ENCODE assay signal across 22 cellular contexts in genomic region chr4:40270609-40271008, GRCh38.
"Had no signal": no experiment of that assay in that cellular context is flagged by ENCODE, and none has a peak within 500 bp of the region (broad histone marks: within the 10 kb centered on the region; RNA-seq: fewer than 3 reads in every experiment).

No MANE protein-coding gene starts in this region.

- H3K9me3 ChIP-seq: gastrocnemius medialis, lower lobe of right lung, ovary, psoas muscle, sigmoid colon, spleen, thoracic aorta, tibial nerve, upper lobe of right lung, uterus had no signal

- H3K27ac ChIP-seq: gastrocnemius medialis, lower lobe of right lung, ovary, psoas muscle, sigmoid colon, spleen, thoracic aorta, tibial nerve, upper lobe of right lung, uterus had no signal

- DNase-seq: cortex of kidney; effector CD4-positive, alpha-beta T cell; gastrocnemius medialis; head of caudate nucleus; left ventricle myocardium superior; lower lobe of right lung; natural killer cell; occipital lobe; ovary; posterior cingulate gyrus; psoas muscle; right cardiac atrium; sigmoid colon; spleen; stimulated activated CD4-positive, alpha-beta T cell treated with anti-CD3 and anti-CD28 coated beads, Interleukin-4, amount 100 ng/mL, for 4 hours; stimulated activated naive CD8-positive, alpha-beta T cell treated with anti-CD3 and anti-CD28 coated beads, Interleukin-15, Interleukin-2, amounts not matched to agents 100 U/mL and 50 U/mL, for 24 hours; substantia nigra; upper lobe of right lung; uterus had no signal

- ATAC-seq: gastrocnemius medialis; left ventricle myocardium superior; lower lobe of right lung; natural killer cell; psoas muscle; right cardiac atrium; stimulated activated memory B cell treated with anti-CD40 and anti-IgM and Interleukin-4, amounts not matched to agents 10 μg/mL and 1 μg/mL and 100 μg/mL, for 72 hours; stimulated activated naive CD8-positive, alpha-beta T cell treated with anti-CD3 and anti-CD28 coated beads, Interleukin-15, Interleukin-2, amounts not matched to agents 100 U/mL and 50 U/mL, for 24 hours; upper lobe of right lung had no signal

- H3K4me1 ChIP-seq: gastrocnemius medialis, lower lobe of right lung, psoas muscle, sigmoid colon, tibial nerve, upper lobe of right lung, uterus had no signal

- H3K36me3 ChIP-seq: gastrocnemius medialis, lower lobe of right lung, ovary, sigmoid colon, spleen, thoracic aorta, tibial nerve, upper lobe of right lung, uterus had no signal

- H3K27me3 ChIP-seq: gastrocnemius medialis, ovary, sigmoid colon, spleen, tibial nerve, upper lobe of right lung, uterus had no signal

- H3K4me3 ChIP-seq: gastrocnemius medialis, lower lobe of right lung, ovary, psoas muscle, sigmoid colon, spleen, thoracic aorta, tibial nerve, upper lobe of right lung, uterus had no signal
